24 cellular contexts compared by ENCODE assay signal in the genomic region with DNA sequence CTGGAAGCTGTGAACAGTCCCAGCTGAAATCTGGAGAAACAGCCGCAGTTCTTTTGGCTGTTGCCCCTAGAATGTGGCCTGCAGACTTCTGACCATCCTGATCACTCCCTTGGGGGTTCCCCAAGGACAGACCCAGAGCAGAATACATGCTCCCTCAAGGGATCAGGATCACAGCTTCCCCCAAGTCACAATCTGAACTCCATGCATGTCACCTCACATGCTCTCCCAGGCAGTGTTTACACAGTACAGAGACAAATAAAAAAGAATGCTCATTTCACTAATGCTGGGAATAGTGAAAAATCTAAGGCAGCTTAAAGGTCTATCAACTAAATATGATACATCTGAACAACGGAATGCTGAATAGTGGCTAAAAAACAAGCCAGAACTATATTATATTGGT. TPM values are rescaled to one million over a fixed set of nuclear protein-coding genes. Genes with fewer than 3 reads are reported as not detected.
DNase-seq lines count a peak whose midpoint lies in the region; ATAC-seq and TF ChIP-seq lines count a peak whose summit lies in the region.
"Had no signal": no experiment of that assay in that cellular context is flagged by ENCODE, and none has a peak within 500 bp of the region (broad histone marks: within the 10 kb centered on the region; RNA-seq: fewer than 3 reads in every experiment).

No MANE protein-coding gene starts in this region.

- no peaks in the 10 kb centered on the region for H3K27me3 Mint-ChIP-seq in natural killer cell (ENCODE audit: low read depth in 2 of 2)
- no peaks in the 10 kb centered on the region for H3K27me3 Mint-ChIP-seq in natural killer cell treated with Interleukin-12 subunit alpha and Interleukin-12 subunit beta and Interleukin-15 and Interleukin-18, amount 100 ng/mL, for 72 hours
- no peaks in the 10 kb centered on the region for H3K27me3 Mint-ChIP-seq in type B pancreatic cell
- H3K27me3 Mint-ChIP-seq: stimulated activated naive CD8-positive, alpha-beta T cell treated with anti-CD3 and anti-CD28 coated beads, Interleukin-15, amount 100 ng/mL, for 72 hours had no signal

- H3K27ac ChIP-seq in SK-N-MC, result 0 out of 2 replicates have a peak overlapping the region, but pooled peaks have one; percentile 18
- peak overlapping the region; percentile 55 for H3K27ac ChIP-seq in hepatocyte
- H3K27ac ChIP-seq: lower lobe of right lung, Peyer's patch, tibial artery had no signal

- intact Hi-C loops in natural killer cell (cut with micrococcal nuclease), result no loop called here

- H3K4me3 ChIP-seq in SK-N-MC (no peak overlapping the region), hepatocyte (no peak overlapping the region), MG63 (no peak overlapping the region)
- H3K4me3 ChIP-seq: GM12878, lower lobe of right lung, Peyer's patch, tibial artery had no signal

- H3K4me2 ChIP-seq in hepatocyte, result peak overlapping the region; percentile 43

- H3K36me3 ChIP-seq in SK-N-MC (ENCODE audit: insufficient read depth, low read length), result peaks cover 16% of the 10 kb centered on the region; the same call in 1 of the 2 replicates
- H3K36me3 ChIP-seq in hepatocyte (replicated peaks; ENCODE audit: insufficient read depth, low read depth), result no peaks in the 10 kb centered on the region
- peaks cover 30% of the 10 kb centered on the region for H3K36me3 ChIP-seq in MG63

- 88% methylated on average over 2 of the region's 2 CpGs for whole genome bisulfite sequencing in hepatocyte (ENCODE audit: low lambda C conversion rate, missing lambda C conversion rate)

- H3K79me2 ChIP-seq in hepatocyte, result peaks cover 72% of the 10 kb centered on the region

- H3K27ac Mint-ChIP-seq in natural killer cell (peak overlapping the region; percentile 41 to 60), type B pancreatic cell (peak overlapping the region; percentile 22)
- H3K27ac Mint-ChIP-seq in natural killer cell treated with Interleukin-12 subunit alpha and Interleukin-12 subunit beta and Interleukin-15 and Interleukin-18, amount 100 ng/mL, for 72 hours, result peak overlapping the region in 1 of 2 donors; percentile 15

- no peak overlapping the region for H2AFZ ChIP-seq in hepatocyte

- no peak overlapping the region for H3K4me3 Mint-ChIP-seq in natural killer cell
- H3K4me3 Mint-ChIP-seq in natural killer cell treated with Interleukin-12 subunit alpha and Interleukin-12 subunit beta and Interleukin-15 and Interleukin-18, amount 100 ng/mL, for 72 hours, result no peak overlapping the region
- H3K4me3 Mint-ChIP-seq in type B pancreatic cell, result no peak overlapping the region
- H3K4me3 Mint-ChIP-seq: stimulated activated naive CD8-positive, alpha-beta T cell treated with anti-CD3 and anti-CD28 coated beads, Interleukin-15, amount 100 ng/mL, for 72 hours had no signal

- ATAC-seq in natural killer cell (no peak), GM21619 (IDR thresholded peaks at IDR 0.05; ENCODE audit: unreplicated experiment) (no peak)
- no peak for ATAC-seq in natural killer cell treated with Interleukin-12 subunit alpha and Interleukin-12 subunit beta and Interleukin-15 and Interleukin-18, amount 100 ng/mL, for 72 hours
- ATAC-seq: GM12878; lower lobe of right lung; stimulated activated naive CD8-positive, alpha-beta T cell treated with anti-CD3 and anti-CD28 coated beads, Interleukin-15, amount 100 ng/mL, for 72 hours had no signal

- H3K9ac ChIP-seq in SK-N-MC (ENCODE audit: insufficient read length), result no peak overlapping the region

- H3K27me3 ChIP-seq in hepatocyte (no peaks in the 10 kb centered on the region), MG63 (no peaks in the 10 kb centered on the region)
- H3K27me3 ChIP-seq: Peyer's patch, tibial artery had no signal

- no peaks in the 10 kb centered on the region for H3K9me2 ChIP-seq in hepatocyte (replicated peaks; ENCODE audit: insufficient read depth)

- H3K9me3 Mint-ChIP-seq in natural killer cell (no peaks in the 10 kb centered on the region), type B pancreatic cell (no peaks in the 10 kb centered on the region)
- H3K9me3 Mint-ChIP-seq in natural killer cell treated with Interleukin-12 subunit alpha and Interleukin-12 subunit beta and Interleukin-15 and Interleukin-18, amount 100 ng/mL, for 72 hours, result no peaks in the 10 kb centered on the region
- H3K9me3 Mint-ChIP-seq: stimulated activated naive CD8-positive, alpha-beta T cell treated with anti-CD3 and anti-CD28 coated beads, Interleukin-15, amount 100 ng/mL, for 72 hours had no signal

- DNase-seq in natural killer cell, result no peak
- DNase-seq in natural killer cell treated with Interleukin-12 subunit alpha and Interleukin-12 subunit beta and Interleukin-15 and Interleukin-18, amount 100 ng/mL, for 72 hours (ENCODE audit: low spot score), result no peak
- DNase-seq in SK-N-MC (ENCODE audit: low read depth, low spot score), result no peak
- DNase-seq in hepatocyte (ENCODE audit: low spot score), result no peak
- DNase-seq in type B pancreatic cell (ENCODE audit: extremely low spot score, unreplicated experiment), result no peak
- DNase-seq in stimulated activated CD4-positive, alpha-beta T cell treated with anti-CD3 and anti-CD28 coated beads, Interleukin-12 subunit alpha, Interleukin-12 subunit beta, amount 100 ng/mL, for 4 hours, result no peak
- no peak for DNase-seq in MG63
- DNase-seq: activated CD4-positive, alpha-beta T cell treated with anti-CD3 and anti-CD28 coated beads, Interleukin-2, amount 50 U/mL, for 4 hours; aorta; cerebellar nuclear complex; foreskin melanocyte; hippocampal formation; lower lobe of right lung; NCI-H1105; NCI-H2081 treated with DMSO at 0.1 percent for 48 hours; NCI-H446 treated with DMSO at 0.1 percent for 48 hours; nucleus accumbens; Peyer's patch; retina; stimulated activated naive CD8-positive, alpha-beta T cell treated with anti-CD3 and anti-CD28 coated beads, Interleukin-15, amount 100 ng/mL, for 72 hours; T-helper 2 cell; tibial artery had no signal

- H3K9me3 ChIP-seq in SK-N-MC (ENCODE audit: low read depth, low read length) (no peaks in the 10 kb centered on the region), hepatocyte (ENCODE audit: low read depth) (no peaks in the 10 kb centered on the region), MG63 (no peaks in the 10 kb centered on the region)
- H3K9me3 ChIP-seq: lower lobe of right lung, Peyer's patch, tibial artery had no signal

- H3K4me1 ChIP-seq in hepatocyte (ENCODE audit: insufficient read depth), result peaks cover 8% of the 10 kb centered on the region

- peaks cover 40% of the 10 kb centered on the region for H4K20me1 ChIP-seq in hepatocyte (ENCODE audit: insufficient read depth, poor library complexity, severe bottlenecking)

- TF ChIP-seq CTCF in natural killer cell (IDR thresholded peaks at IDR 0.05) (no peak), hepatocyte (IDR thresholded peaks at IDR 0.05; ENCODE audit: poor library complexity) (no peak), type B pancreatic cell (conservative IDR thresholded peaks at IDR 0.05) (no peak)

- H3K36me3 Mint-ChIP-seq in natural killer cell (no peaks in the 10 kb centered on the region), type B pancreatic cell (peaks cover 10% of the 10 kb centered on the region)
- H3K36me3 Mint-ChIP-seq in natural killer cell treated with Interleukin-12 subunit alpha and Interleukin-12 subunit beta and Interleukin-15 and Interleukin-18, amount 100 ng/mL, for 72 hours, result no peaks in the 10 kb centered on the region

- H3K4me1 Mint-ChIP-seq in natural killer cell, result peaks cover 60 to 67% of the 10 kb centered on the region in 2 donors
- H3K4me1 Mint-ChIP-seq in natural killer cell treated with Interleukin-12 subunit alpha and Interleukin-12 subunit beta and Interleukin-15 and Interleukin-18, amount 100 ng/mL, for 72 hours (ENCODE audit: low read depth in 2 of 2), result peaks cover 50 to 51% of the 10 kb centered on the region in 2 donors
- H3K4me1 Mint-ChIP-seq in type B pancreatic cell (ENCODE audit: unreplicated experiment), result peaks cover 18% of the 10 kb centered on the region

RNA-seq across cellular contexts. Expression of a gene that starts 20.5 kb away (rescaled TPM):
- total RNA-seq in natural killer cell, result 10 to 100 TPM; 11.2 to 16.2 (median 11.9) TPM
- total RNA-seq in natural killer cell treated with Interleukin-12 subunit alpha and Interleukin-12 subunit beta and Interleukin-15 and Interleukin-18, amount 100 ng/mL, for 72 hours, result 1 to 10 TPM; 5.9 to 6.3 TPM
- total RNA-seq in hepatocyte, result 7.9 and 11.0 TPM in 2 replicates
- 6.6 and 10.5 TPM in 2 replicates for polyA plus RNA-seq in hepatocyte
- 1.6 and 2.4 TPM in 2 replicates for total RNA-seq in type B pancreatic cell (ENCODE audit: low replicate concordance)
- 0.47 and 1.4 TPM in 2 replicates for total RNA-seq in MG63 (2014; rRNA removed; shearing (Covaris generic); ENCODE audit: low replicate concordance)

RNA-seq across cellular contexts. Expression of a gene that starts 28.6 kb away (rescaled TPM):
- total RNA-seq in natural killer cell, result 100 to 1,000 TPM; 298 to 342 (median 334) TPM
- total RNA-seq in natural killer cell treated with Interleukin-12 subunit alpha and Interleukin-12 subunit beta and Interleukin-15 and Interleukin-18, amount 100 ng/mL, for 72 hours, result 100 to 1,000 TPM; 266 to 324 TPM
- total RNA-seq in hepatocyte, result 66.9 and 68.9 TPM in 2 replicates
- polyA plus RNA-seq in hepatocyte, result 91.1 and 93.4 TPM in 2 replicates
- 115 and 192 TPM in 2 replicates for total RNA-seq in type B pancreatic cell (ENCODE audit: low replicate concordance)
- total RNA-seq in MG63 (2014; rRNA removed; shearing (Covaris generic); ENCODE audit: low replicate concordance), result 284 and 335 TPM in 2 replicates

RNA-seq across cellular contexts. Expression of a gene that starts 28.6 kb away (rescaled TPM):
- total RNA-seq in natural killer cell (100 to 1,000 TPM in 1 of 3 donors, 10 to 100 TPM in 2; 80.9 to 112 (median 89.4) TPM), hepatocyte (53.7 and 57.3 TPM in 2 replicates), type B pancreatic cell (ENCODE audit: low replicate concordance) (122 and 153 TPM in 2 replicates)
- 100 to 1,000 TPM; 125 to 143 TPM for total RNA-seq in natural killer cell treated with Interleukin-12 subunit alpha and Interleukin-12 subunit beta and Interleukin-15 and Interleukin-18, amount 100 ng/mL, for 72 hours
- 20.6 and 22.5 TPM in 2 replicates for polyA plus RNA-seq in hepatocyte
- 42.9 and 54.6 TPM in 2 replicates for total RNA-seq in MG63 (2014; rRNA removed; shearing (Covaris generic); ENCODE audit: low replicate concordance)
